8 cellular contexts compared by ENCODE assay signal in the genomic region with DNA sequence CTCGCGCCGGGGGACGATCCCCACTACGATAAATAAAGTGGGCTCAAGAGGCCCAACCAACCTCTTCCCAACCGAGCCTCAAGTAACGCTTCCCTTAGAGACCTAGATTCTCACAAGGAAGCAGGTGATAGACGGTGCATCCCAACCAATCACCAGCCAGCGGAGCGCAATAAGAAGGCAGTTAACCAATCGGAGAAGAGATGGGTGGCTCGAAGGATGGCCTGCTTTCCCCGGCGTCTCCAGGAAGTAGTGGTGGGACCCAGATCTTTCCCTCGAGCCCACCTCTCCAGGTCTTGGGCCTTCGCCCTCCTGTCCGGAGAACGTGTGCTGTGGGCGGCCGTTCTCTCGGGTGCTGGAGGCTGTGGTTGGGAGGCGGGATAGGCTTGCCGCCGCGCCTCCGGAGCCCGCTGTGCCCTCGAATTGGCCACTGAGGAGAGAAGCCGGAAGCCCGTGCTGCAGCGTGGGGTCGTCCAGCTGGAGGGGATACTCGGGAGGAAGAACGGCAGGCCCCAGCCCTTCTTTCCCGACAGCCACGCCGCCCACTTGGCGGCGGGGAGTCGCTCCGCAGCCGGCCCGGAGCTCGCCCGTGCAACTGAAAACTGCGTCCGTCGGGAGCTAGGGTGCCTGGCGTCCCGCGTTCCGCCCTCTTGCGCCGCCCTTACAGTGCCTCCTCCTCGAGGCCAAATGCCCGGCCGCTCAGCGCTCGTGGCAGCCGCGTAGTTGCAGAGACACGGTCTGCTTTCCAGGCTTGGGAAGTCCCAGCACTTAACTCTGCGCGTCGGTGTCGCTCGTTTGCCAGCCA. TPM values are rescaled to one million over a fixed set of nuclear protein-coding genes. Genes with fewer than 3 reads are reported as not detected.
DNase-seq lines count a peak whose midpoint lies in the region; ATAC-seq and TF ChIP-seq lines count a peak whose summit lies in the region.

RNF6 (minus strand) TSS at position 594 of the 802 bp plus-strand sequence. CDS start 2,665 bp downstream, outside the sequence.

- H3K9ac ChIP-seq in liver (ENCODE audit: low read depth in 1 of 2, low read length in 2 of 2): peak within 1 kb of the TSS; percentile 72 to 73

- H3K36me3 ChIP-seq in CD4-positive, CD25-positive, alpha-beta regulatory T cell (ENCODE audit: control insufficient read depth, insufficient read depth, low read length): peaks cover 27% of the 10 kb centered on the region
- H3K36me3 ChIP-seq in liver (ENCODE audit: control insufficient read depth in 4 of 4, insufficient read depth in 3 of 4, low read depth in 1 of 4, low read length in 3 of 4): peaks cover 0 to 26% (median 20%) of the 10 kb centered on the region in 4 donors

- peak within 1 kb of the TSS; percentile 98 to 100 (median 99) for H3K4me3 Mint-ChIP-seq in CD4-positive, CD25-positive, alpha-beta regulatory T cell
- peak within 1 kb of the TSS; percentile 94 for H3K4me3 Mint-ChIP-seq in activated CD4-positive, alpha-beta memory T cell treated with anti-CD3 and anti-CD28 coated beads for 36 hours

- H3K4me1 ChIP-seq in CD4-positive, CD25-positive, alpha-beta regulatory T cell (ENCODE audit: control insufficient read depth, insufficient read depth, low read length, poor library complexity, severe bottlenecking): peaks cover 31% of the 10 kb centered on the region
- H3K4me1 ChIP-seq in liver (ENCODE audit: control insufficient read depth in 4 of 4, insufficient read depth in 4 of 4, low read length in 3 of 4): peaks cover 3 to 19% (median 11%) of the 10 kb centered on the region in 4 donors

- TF ChIP-seq RAD21 in liver (IDR thresholded peaks at IDR 0.05): peak in 1 of 2 donors; percentile 37

- CTCF ChIA-PET in activated CD4-positive, alpha-beta memory T cell treated with anti-CD3 and anti-CD28 coated beads for 36 hours (lab: Charles Lee): interaction anchor here (0.6 to 9.3 kb wide), 4 partner anchors 34 to 1567 kb away, joined by 3 to 73 read pairs (median 4); no protein-coding TSS in a partner anchor

- H3K36me3 Mint-ChIP-seq in CD4-positive, CD25-positive, alpha-beta regulatory T cell: peaks cover 18% of the 10 kb centered on the region
- peaks cover 26% of the 10 kb centered on the region for H3K36me3 Mint-ChIP-seq in activated CD4-positive, alpha-beta memory T cell treated with anti-CD3 and anti-CD28 coated beads for 36 hours

- peak within 1 kb of the TSS; percentile 95 for H3K27ac ChIP-seq in CD4-positive, CD25-positive, alpha-beta regulatory T cell (ENCODE audit: insufficient read depth, low read length, poor library complexity, severe bottlenecking)
- peak within 1 kb of the TSS; percentile 65 to 99 (median 96) for H3K27ac ChIP-seq in dorsolateral prefrontal cortex
- H3K27ac ChIP-seq in liver (ENCODE audit: low read depth in 1 of 2, low read length in 2 of 2): peak within 1 kb of the TSS; percentile 79 to 93

- peak; percentile 86 to 97 (median 91) for DNase-seq in CD4-positive, CD25-positive, alpha-beta regulatory T cell
- DNase-seq in NCI-H82 treated with DMSO at 0.1 percent for 48 hours (lab: John Stamatoyannopoulos, UW; ENCODE audit: unreplicated experiment) (peak; percentile 98), dorsolateral prefrontal cortex (peak; percentile 84 to 99 (median 95))
- DNase-seq in activated CD4-positive, alpha-beta memory T cell treated with anti-CD3 and anti-CD28 coated beads for 36 hours: peak; percentile 92
- DNase-seq in stimulated activated CD4-positive, alpha-beta T cell treated with anti-CD3 and anti-CD28 coated beads, Interleukin-4, amount 100 ng/mL, for 24 hours: peak; percentile 88

- WGBS in liver: under 1% methylated on average over 67 of the region's 67 CpGs

- H3K4me3 ChIP-seq in CD4-positive, CD25-positive, alpha-beta regulatory T cell (ENCODE audit: low read depth, low read length): peak within 1 kb of the TSS; percentile 96
- H3K4me3 ChIP-seq in dorsolateral prefrontal cortex (peak within 1 kb of the TSS; percentile 67 to 99 (median 91)), liver (ENCODE audit: low read depth in 1 of 3, low read length in 3 of 3) (peak within 1 kb of the TSS; percentile 70 to 96 (median 87))

- peak within 1 kb of the TSS; percentile 97 to 100 (median 100) for H3K27ac Mint-ChIP-seq in CD4-positive, CD25-positive, alpha-beta regulatory T cell
- peak within 1 kb of the TSS; percentile 100 for H3K27ac Mint-ChIP-seq in activated CD4-positive, alpha-beta memory T cell treated with anti-CD3 and anti-CD28 coated beads for 36 hours

- POLR2A ChIA-PET in activated CD4-positive, alpha-beta memory T cell treated with anti-CD3 and anti-CD28 coated beads for 36 hours (lab: Charles Lee): interaction anchor here (1.3 to 2.1 kb wide), 3 partner anchors 32 to 36 kb away, joined by 4 to 11 read pairs (median 7); partner anchors contain the start of gene CDK8

- intact Hi-C loops in activated CD4-positive, alpha-beta memory T cell treated with anti-CD3 and anti-CD28 coated beads for 36 hours (cut with micrococcal nuclease): loop anchor here (1.0 kb wide), 2 partner anchors 31 to 36 kb away; no protein-coding TSS in a partner anchor
- intact Hi-C loops in dorsolateral prefrontal cortex (cut with DNase I): loop anchor here (1.0 to 2.0 kb wide), 4 partner anchors 32 to 36 kb away; partner anchors contain the start of gene CDK8 (in 2 of the 2)

- no peaks in the 10 kb centered on the region for H3K9me3 ChIP-seq in CD4-positive, CD25-positive, alpha-beta regulatory T cell (ENCODE audit: control insufficient read depth in 2 of 2, low read length in 2 of 2)
- H3K9me3 ChIP-seq in liver (ENCODE audit: control insufficient read depth in 4 of 4, low read length in 3 of 4): no peaks in the 10 kb centered on the region

- peaks cover 24 to 44% (median 37%) of the 10 kb centered on the region in 4 donors for H3K4me1 Mint-ChIP-seq in CD4-positive, CD25-positive, alpha-beta regulatory T cell
- H3K4me1 Mint-ChIP-seq in activated CD4-positive, alpha-beta memory T cell treated with anti-CD3 and anti-CD28 coated beads for 36 hours (ENCODE audit: low read depth): peaks cover 32% of the 10 kb centered on the region

- H3K9me3 Mint-ChIP-seq in CD4-positive, CD25-positive, alpha-beta regulatory T cell: peaks cover 0 to 6% (median 0%) of the 10 kb centered on the region in 7 donors
- H3K9me3 Mint-ChIP-seq in activated CD4-positive, alpha-beta memory T cell treated with anti-CD3 and anti-CD28 coated beads for 36 hours: no peaks in the 10 kb centered on the region

- H3K27me3 Mint-ChIP-seq in CD4-positive, CD25-positive, alpha-beta regulatory T cell: peaks cover 12% of the 10 kb centered on the region
- no peaks in the 10 kb centered on the region for H3K27me3 Mint-ChIP-seq in activated CD4-positive, alpha-beta memory T cell treated with anti-CD3 and anti-CD28 coated beads for 36 hours

- TF ChIP-seq CTCF in dorsolateral prefrontal cortex (IDR thresholded peaks at IDR 0.05 in 54 of 56, conservative IDR thresholded peaks at IDR 0.05 in 2 of 56; ENCODE audit: low read depth in 1 of 56, partially characterized antibody in 56 of 56) (peak in 45 of 56 donors; percentile 13 to 63 (median 35)), liver (IDR thresholded peaks at IDR 0.05; ENCODE audit: low read depth, low read length, missing input control) (no peak)

- ATAC-seq in CD4-positive, CD25-positive, alpha-beta regulatory T cell (ENCODE audit: low read depth in 2 of 2): peak; percentile 95 to 97
- ATAC-seq in GM19438 (IDR thresholded peaks at IDR 0.05; ENCODE audit: low read depth, unreplicated experiment) (peak; percentile 98), HG03575 (IDR thresholded peaks at IDR 0.05; ENCODE audit: extremely low read depth, insufficient number of reproducible peaks, low FRiP score, unreplicated experiment) (peak; percentile 96)

- H3K27me3 ChIP-seq in CD4-positive, CD25-positive, alpha-beta regulatory T cell (ENCODE audit: control insufficient read depth, insufficient read depth, low read length): peaks cover under 1% of the 10 kb centered on the region
- H3K27me3 ChIP-seq in dorsolateral prefrontal cortex (no peaks in the 10 kb centered on the region), liver (ENCODE audit: control insufficient read depth in 4 of 4, insufficient read depth in 4 of 4, low read length in 3 of 4) (no peaks in the 10 kb centered on the region)

TF ChIP-seq in liver, 16 proteins besides CTCF, POLR2A, EP300 and RAD21 (continues in another document):
- peak; percentile 90 for TF ChIP-seq SP1 (IDR thresholded peaks at IDR 0.05)
- no peak for TF ChIP-seq FOXA1 (IDR thresholded peaks at IDR 0.05)
- TF ChIP-seq ZBTB33 (IDR thresholded peaks at IDR 0.05): no peak
- TF ChIP-seq JUND (IDR thresholded peaks at IDR 0.05): no peak
- TF ChIP-seq TAF1 (conservative IDR thresholded peaks at IDR 0.05): peak; percentile 52
- peak; percentile 75 to 88 for TF ChIP-seq GABPA (IDR thresholded peaks at IDR 0.05 in 1 of 2, conservative IDR thresholded peaks at IDR 0.05 in 1 of 2)
- no peak for TF ChIP-seq HNF4A (conservative IDR thresholded peaks at IDR 0.05)

RNA-seq across cellular contexts. Expression of gene RNF6, which starts in this region (rescaled TPM):
- total RNA-seq in CD4-positive, CD25-positive, alpha-beta regulatory T cell: 45.4 TPM
- polyA plus RNA-seq in CD4-positive, CD25-positive, alpha-beta regulatory T cell: 10 to 100 TPM; 35.0 to 48.2 (median 42.2) TPM
- 10 to 100 TPM; 40.7 to 45.0 TPM for total RNA-seq in activated CD4-positive, alpha-beta memory T cell treated with anti-CD3 and anti-CD28 coated beads for 36 hours
- total RNA-seq in dorsolateral prefrontal cortex (10 to 100 TPM; 25.4 to 76.6 (median 53.5) TPM), liver (10 to 100 TPM; 21.2 to 21.9 TPM)
- 1 to 10 TPM; 8.1 to 8.4 TPM for polyA plus RNA-seq in liver

Comparison
In these comparisons a context has a peak if more than half of its experiments do, and no peak if none do; other contexts are left out.
1. Peak in every context shown above with its lines: DNase-seq, ATAC-seq, H3K4me3 ChIP-seq and H3K27ac ChIP-seq.